In genomic region chr9:35714123-35714522, GRCh38 we compare ENCODE assay signal across 18 cellular contexts.
"Had no signal": no experiment of that assay in that cellular context is flagged by ENCODE, and none has a peak within 500 bp of the region (broad histone marks: within the 10 kb centered on the region; RNA-seq: fewer than 3 reads in every experiment).

No MANE protein-coding gene starts in this region.

- H3K27me3 ChIP-seq: foreskin keratinocyte, heart right ventricle, ovary, uterus had no signal

- H3K4me1 ChIP-seq: foreskin keratinocyte, heart right ventricle, uterus had no signal

- H3K27ac ChIP-seq: foreskin keratinocyte, heart right ventricle, left ventricle myocardium inferior, ovary, uterus had no signal

- H3K9me3 ChIP-seq: heart right ventricle, left ventricle myocardium inferior, ovary, uterus had no signal

- H3K4me3 ChIP-seq: heart right ventricle, left ventricle myocardium inferior, ovary, uterus had no signal

- ATAC-seq: foreskin keratinocyte; stimulated activated naive CD8-positive, alpha-beta T cell treated with anti-CD3 and anti-CD28 coated beads, Interleukin-15, amount 100 ng/mL, for 72 hours had no signal

- H3K27ac Mint-ChIP-seq: activated B cell treated with CpG ODN at 0.5 μM for 24 hours; activated CD4-positive, alpha-beta T cell treated with anti-CD3 and anti-CD28 coated beads, Interleukin-2, amount 10 ng/mL, durations not matched to agents 24 days and 14 days; endodermal cell had no signal

- DNase-seq: activated B cell treated with CpG ODN at 0.5 μM for 24 hours; activated CD4-positive, alpha-beta T cell treated with anti-CD3 and anti-CD28 coated beads, Interleukin-2, amount 10 ng/mL, durations not matched to agents 24 days and 14 days; activated CD8-positive, alpha-beta memory T cell treated with anti-CD3 and anti-CD28 coated beads for 24 hours; activated effector memory CD4-positive, alpha-beta T cell treated with Interleukin-2 at 50 U/mL for 16 hours; central memory CD4-positive, alpha-beta T cell; dermis blood vessel endothelial cell; endodermal cell; foreskin keratinocyte; heart right ventricle; islet precursor cell; left ventricle myocardium inferior; mesendoderm; ovary; stimulated activated CD4-positive, alpha-beta T cell treated with anti-CD3 and anti-CD28 coated beads, Interleukin-2, amount 100 ng/mL, for 48 hours; stimulated activated naive CD8-positive, alpha-beta T cell treated with anti-CD3 and anti-CD28 coated beads, Interleukin-15, amount 100 ng/mL, for 72 hours; T-helper 2 cell; uterus had no signal

- H3K36me3 ChIP-seq: ovary, uterus had no signal

- H3K4me1 Mint-ChIP-seq: endodermal cell; neural crest cell; stimulated activated naive CD8-positive, alpha-beta T cell treated with anti-CD3 and anti-CD28 coated beads, Interleukin-15, amount 100 ng/mL, for 72 hours had no signal

- H3K27me3 Mint-ChIP-seq: activated B cell treated with CpG ODN at 0.5 μM for 24 hours; activated CD4-positive, alpha-beta T cell treated with anti-CD3 and anti-CD28 coated beads, Interleukin-2, amount 10 ng/mL, durations not matched to agents 24 days and 14 days; stimulated activated naive CD8-positive, alpha-beta T cell treated with anti-CD3 and anti-CD28 coated beads, Interleukin-15, amount 100 ng/mL, for 72 hours had no signal

- H3K9me3 Mint-ChIP-seq: activated B cell treated with CpG ODN at 0.5 μM for 24 hours; activated CD4-positive, alpha-beta T cell treated with anti-CD3 and anti-CD28 coated beads, Interleukin-2, amount 10 ng/mL, durations not matched to agents 24 days and 14 days; endodermal cell; neural crest cell; stimulated activated naive CD8-positive, alpha-beta T cell treated with anti-CD3 and anti-CD28 coated beads, Interleukin-15, amount 100 ng/mL, for 72 hours had no signal

- H3K4me3 Mint-ChIP-seq: activated B cell treated with CpG ODN at 0.5 μM for 24 hours; activated CD4-positive, alpha-beta T cell treated with anti-CD3 and anti-CD28 coated beads, Interleukin-2, amount 10 ng/mL, durations not matched to agents 24 days and 14 days; endodermal cell; neural crest cell; stimulated activated naive CD8-positive, alpha-beta T cell treated with anti-CD3 and anti-CD28 coated beads, Interleukin-15, amount 100 ng/mL, for 72 hours had no signal
